ENCODE assay signal across 1 cellular context in the genomic region with DNA sequence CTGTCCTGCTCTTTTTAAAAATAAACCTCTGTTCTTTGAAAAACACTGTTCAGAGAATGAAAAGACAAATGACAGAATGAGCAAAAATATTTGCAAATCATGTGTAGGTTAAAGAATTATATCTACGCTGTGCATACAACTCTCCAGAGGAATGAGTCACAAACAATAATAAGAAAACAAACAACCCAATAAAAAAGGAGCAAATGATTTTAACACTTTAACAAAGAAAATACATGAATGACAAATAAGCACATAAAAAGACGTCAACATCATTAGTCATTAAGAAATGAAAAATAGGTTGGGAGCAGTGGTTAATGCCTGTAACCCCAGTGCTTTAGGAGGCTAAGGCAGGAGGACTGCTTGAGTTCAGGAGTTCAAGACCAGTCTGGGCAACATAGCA.
TF ChIP-seq lines count a peak whose summit lies in the region.

No MANE protein-coding gene starts in this region.

TF ChIP-seq in HEK293, 187 proteins besides CTCF, POLR2A, EP300 and RAD21 (continued from another document and continues in another):
- TF ChIP-seq ZNF529 (tag by site-specific recombination; IDR thresholded peaks at IDR 0.05; ENCODE audit: insufficient replicate concordance) (no peak), PRDM1 (tag by site-specific recombination; IDR thresholded peaks at IDR 0.05) (no peak), ZNF610 (tag by site-specific recombination; IDR thresholded peaks at IDR 0.05; ENCODE audit: borderline replicate concordance) (no peak), ZNF660 (tag by site-specific recombination; IDR thresholded peaks at IDR 0.05) (no peak), ZNF558 (tag by site-specific recombination; IDR thresholded peaks at IDR 0.05) (no peak), ZNF707 (tag by site-specific recombination; IDR thresholded peaks at IDR 0.05) (no peak), ZNF791 (tag by site-specific recombination; IDR thresholded peaks at IDR 0.05) (no peak), ZNF561 (tag by site-specific recombination; IDR thresholded peaks at IDR 0.05; ENCODE audit: borderline replicate concordance) (no peak), KLF1 (tag by site-specific recombination; IDR thresholded peaks at IDR 0.05) (no peak), ZNF169 (tag by site-specific recombination; IDR thresholded peaks at IDR 0.05) (no peak), MYNN (tag by site-specific recombination; IDR thresholded peaks at IDR 0.05; ENCODE audit: borderline replicate concordance) (no peak), SALL2 (tag by site-specific recombination; IDR thresholded peaks at IDR 0.05; ENCODE audit: borderline replicate concordance) (0 out of 2 replicates have a peak, but pooled peaks have one; percentile 47), EGR2 (tag by site-specific recombination; IDR thresholded peaks at IDR 0.05; ENCODE audit: low read depth) (no peak), ZNF202 (tag by site-specific recombination; IDR thresholded peaks at IDR 0.05; ENCODE audit: borderline replicate concordance) (no peak), TRIM28 (IDR thresholded peaks at IDR 0.05; ENCODE audit: borderline replicate concordance, low read length) (no peak), ZNF292 (tag by site-specific recombination; IDR thresholded peaks at IDR 0.05; ENCODE audit: borderline replicate concordance, low read depth) (no peak), ZEB2 (tag by site-specific recombination; IDR thresholded peaks at IDR 0.05) (peak; percentile 71), SP3 (tag by site-specific recombination; IDR thresholded peaks at IDR 0.05) (no peak), KLF7 (tag by site-specific recombination; IDR thresholded peaks at IDR 0.05; ENCODE audit: borderline replicate concordance) (no peak), ZNF544 (tag by site-specific recombination; IDR thresholded peaks at IDR 0.05) (0 out of 2 replicates have a peak, but pooled peaks have one; percentile 24), HOXC10 (CRISPR knock-in tag; IDR thresholded peaks at IDR 0.05) (no peak), ZNF114 (tag by site-specific recombination; IDR thresholded peaks at IDR 0.05) (no peak), ZNF138 (tag by site-specific recombination; IDR thresholded peaks at IDR 0.05; ENCODE audit: borderline replicate concordance) (no peak), ZNF214 (tag by site-specific recombination; IDR thresholded peaks at IDR 0.05; ENCODE audit: borderline replicate concordance) (no peak), ZBTB8A (tag by site-specific recombination; IDR thresholded peaks at IDR 0.05) (no peak), ZNF571 (tag by site-specific recombination; IDR thresholded peaks at IDR 0.05) (no peak), ZNF274 (IDR thresholded peaks at IDR 0.05; ENCODE audit: low read length) (no peak), ZNF274 (tag by site-specific recombination; IDR thresholded peaks at IDR 0.05; ENCODE audit: borderline replicate concordance) (no peak), ZNF843 (tag by site-specific recombination; IDR thresholded peaks at IDR 0.05) (no peak; the same call in 1 of the 2 replicates), ZNF658 (tag by site-specific recombination; IDR thresholded peaks at IDR 0.05) (no peak), ZNF24 (tag by site-specific recombination; IDR thresholded peaks at IDR 0.05) (peak; percentile 78; the same call in 1 of the 2 replicates), ZNF510 (tag by site-specific recombination; IDR thresholded peaks at IDR 0.05; ENCODE audit: insufficient replicate concordance) (no peak), ZFP69B (tag by site-specific recombination; IDR thresholded peaks at IDR 0.05) (no peak), ZSCAN16 (tag by site-specific recombination; IDR thresholded peaks at IDR 0.05) (no peak), ZNF654 (tag by site-specific recombination; IDR thresholded peaks at IDR 0.05; ENCODE audit: low read depth) (no peak), ZNF830 (tag by site-specific recombination; IDR thresholded peaks at IDR 0.05; ENCODE audit: low read depth) (no peak), ZNF133 (tag by site-specific recombination; IDR thresholded peaks at IDR 0.05) (no peak), ZBTB7A (tag by site-specific recombination; IDR thresholded peaks at IDR 0.05; ENCODE audit: low read depth) (no peak), ZNF623 (tag by site-specific recombination; IDR thresholded peaks at IDR 0.05) (no peak), ZNF785 (tag by site-specific recombination; IDR thresholded peaks at IDR 0.05) (no peak), ZNF776 (tag by site-specific recombination; IDR thresholded peaks at IDR 0.05; ENCODE audit: borderline replicate concordance) (no peak)
- TF ChIP-seq, protein P1, sequence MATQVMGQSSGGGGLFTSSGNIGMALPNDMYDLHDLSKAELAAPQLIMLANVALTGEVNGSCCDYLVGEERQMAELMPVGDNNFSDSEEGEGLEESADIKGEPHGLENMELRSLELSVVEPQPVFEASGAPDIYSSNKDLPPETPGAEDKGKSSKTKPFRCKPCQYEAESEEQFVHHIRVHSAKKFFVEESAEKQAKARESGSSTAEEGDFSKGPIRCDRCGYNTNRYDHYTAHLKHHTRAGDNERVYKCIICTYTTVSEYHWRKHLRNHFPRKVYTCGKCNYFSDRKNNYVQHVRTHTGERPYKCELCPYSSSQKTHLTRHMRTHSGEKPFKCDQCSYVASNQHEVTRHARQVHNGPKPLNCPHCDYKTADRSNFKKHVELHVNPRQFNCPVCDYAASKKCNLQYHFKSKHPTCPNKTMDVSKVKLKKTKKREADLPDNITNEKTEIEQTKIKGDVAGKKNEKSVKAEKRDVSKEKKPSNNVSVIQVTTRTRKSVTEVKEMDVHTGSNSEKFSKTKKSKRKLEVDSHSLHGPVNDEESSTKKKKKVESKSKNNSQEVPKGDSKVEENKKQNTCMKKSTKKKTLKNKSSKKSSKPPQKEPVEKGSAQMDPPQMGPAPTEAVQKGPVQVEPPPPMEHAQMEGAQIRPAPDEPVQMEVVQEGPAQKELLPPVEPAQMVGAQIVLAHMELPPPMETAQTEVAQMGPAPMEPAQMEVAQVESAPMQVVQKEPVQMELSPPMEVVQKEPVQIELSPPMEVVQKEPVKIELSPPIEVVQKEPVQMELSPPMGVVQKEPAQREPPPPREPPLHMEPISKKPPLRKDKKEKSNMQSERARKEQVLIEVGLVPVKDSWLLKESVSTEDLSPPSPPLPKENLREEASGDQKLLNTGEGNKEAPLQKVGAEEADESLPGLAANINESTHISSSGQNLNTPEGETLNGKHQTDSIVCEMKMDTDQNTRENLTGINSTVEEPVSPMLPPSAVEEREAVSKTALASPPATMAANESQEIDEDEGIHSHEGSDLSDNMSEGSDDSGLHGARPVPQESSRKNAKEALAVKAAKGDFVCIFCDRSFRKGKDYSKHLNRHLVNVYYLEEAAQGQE (tag by site-specific recombination; IDR thresholded peaks at IDR 0.05): no peak
- TF ChIP-seq, protein P2, sequence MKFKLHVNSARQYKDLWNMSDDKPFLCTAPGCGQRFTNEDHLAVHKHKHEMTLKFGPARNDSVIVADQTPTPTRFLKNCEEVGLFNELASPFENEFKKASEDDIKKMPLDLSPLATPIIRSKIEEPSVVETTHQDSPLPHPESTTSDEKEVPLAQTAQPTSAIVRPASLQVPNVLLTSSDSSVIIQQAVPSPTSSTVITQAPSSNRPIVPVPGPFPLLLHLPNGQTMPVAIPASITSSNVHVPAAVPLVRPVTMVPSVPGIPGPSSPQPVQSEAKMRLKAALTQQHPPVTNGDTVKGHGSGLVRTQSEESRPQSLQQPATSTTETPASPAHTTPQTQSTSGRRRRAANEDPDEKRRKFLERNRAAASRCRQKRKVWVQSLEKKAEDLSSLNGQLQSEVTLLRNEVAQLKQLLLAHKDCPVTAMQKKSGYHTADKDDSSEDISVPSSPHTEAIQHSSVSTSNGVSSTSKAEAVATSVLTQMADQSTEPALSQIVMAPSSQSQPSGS (tag by site-specific recombination; IDR thresholded peaks at IDR 0.05; ENCODE audit: low read depth): peak; percentile 52; the same call in 1 of the 2 replicates
- TF ChIP-seq, protein P3, sequence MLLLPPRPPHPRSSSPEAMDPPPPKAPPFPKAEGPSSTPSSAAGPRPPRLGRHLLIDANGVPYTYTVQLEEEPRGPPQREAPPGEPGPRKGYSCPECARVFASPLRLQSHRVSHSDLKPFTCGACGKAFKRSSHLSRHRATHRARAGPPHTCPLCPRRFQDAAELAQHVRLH (tag by site-specific recombination; IDR thresholded peaks at IDR 0.05): no peak
- TF ChIP-seq, protein P4, sequence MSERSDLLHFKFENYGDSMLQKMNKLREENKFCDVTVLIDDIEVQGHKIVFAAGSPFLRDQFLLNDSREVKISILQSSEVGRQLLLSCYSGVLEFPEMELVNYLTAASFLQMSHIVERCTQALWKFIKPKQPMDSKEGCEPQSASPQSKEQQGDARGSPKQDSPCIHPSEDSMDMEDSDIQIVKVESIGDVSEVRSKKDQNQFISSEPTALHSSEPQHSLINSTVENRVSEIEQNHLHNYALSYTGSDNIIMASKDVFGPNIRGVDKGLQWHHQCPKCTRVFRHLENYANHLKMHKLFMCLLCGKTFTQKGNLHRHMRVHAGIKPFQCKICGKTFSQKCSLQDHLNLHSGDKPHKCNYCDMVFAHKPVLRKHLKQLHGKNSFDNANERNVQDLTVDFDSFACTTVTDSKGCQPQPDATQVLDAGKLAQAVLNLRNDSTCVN (tag by site-specific recombination; optimal IDR thresholded peaks at IDR 0.05): no peak
- TF ChIP-seq, protein P5, sequence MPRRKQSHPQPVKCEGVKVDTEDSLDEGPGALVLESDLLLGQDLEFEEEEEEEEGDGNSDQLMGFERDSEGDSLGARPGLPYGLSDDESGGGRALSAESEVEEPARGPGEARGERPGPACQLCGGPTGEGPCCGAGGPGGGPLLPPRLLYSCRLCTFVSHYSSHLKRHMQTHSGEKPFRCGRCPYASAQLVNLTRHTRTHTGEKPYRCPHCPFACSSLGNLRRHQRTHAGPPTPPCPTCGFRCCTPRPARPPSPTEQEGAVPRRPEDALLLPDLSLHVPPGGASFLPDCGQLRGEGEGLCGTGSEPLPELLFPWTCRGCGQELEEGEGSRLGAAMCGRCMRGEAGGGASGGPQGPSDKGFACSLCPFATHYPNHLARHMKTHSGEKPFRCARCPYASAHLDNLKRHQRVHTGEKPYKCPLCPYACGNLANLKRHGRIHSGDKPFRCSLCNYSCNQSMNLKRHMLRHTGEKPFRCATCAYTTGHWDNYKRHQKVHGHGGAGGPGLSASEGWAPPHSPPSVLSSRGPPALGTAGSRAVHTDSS (tag by site-specific recombination; IDR thresholded peaks at IDR 0.05): no peak
- TF ChIP-seq, protein P6, sequence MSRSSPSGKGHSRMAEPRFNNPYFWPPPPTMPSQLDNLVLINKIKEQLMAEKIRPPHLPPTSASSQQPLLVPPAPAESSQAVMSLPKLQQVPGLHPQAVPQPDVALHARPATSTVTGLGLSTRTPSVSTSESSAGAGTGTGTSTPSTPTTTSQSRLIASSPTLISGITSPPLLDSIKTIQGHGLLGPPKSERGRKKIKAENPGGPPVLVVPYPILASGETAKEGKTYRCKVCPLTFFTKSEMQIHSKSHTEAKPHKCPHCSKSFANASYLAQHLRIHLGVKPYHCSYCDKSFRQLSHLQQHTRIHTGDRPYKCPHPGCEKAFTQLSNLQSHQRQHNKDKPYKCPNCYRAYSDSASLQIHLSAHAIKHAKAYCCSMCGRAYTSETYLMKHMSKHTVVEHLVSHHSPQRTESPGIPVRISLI (tag by site-specific recombination; IDR thresholded peaks at IDR 0.05): no peak
- TF ChIP-seq, protein P7, sequence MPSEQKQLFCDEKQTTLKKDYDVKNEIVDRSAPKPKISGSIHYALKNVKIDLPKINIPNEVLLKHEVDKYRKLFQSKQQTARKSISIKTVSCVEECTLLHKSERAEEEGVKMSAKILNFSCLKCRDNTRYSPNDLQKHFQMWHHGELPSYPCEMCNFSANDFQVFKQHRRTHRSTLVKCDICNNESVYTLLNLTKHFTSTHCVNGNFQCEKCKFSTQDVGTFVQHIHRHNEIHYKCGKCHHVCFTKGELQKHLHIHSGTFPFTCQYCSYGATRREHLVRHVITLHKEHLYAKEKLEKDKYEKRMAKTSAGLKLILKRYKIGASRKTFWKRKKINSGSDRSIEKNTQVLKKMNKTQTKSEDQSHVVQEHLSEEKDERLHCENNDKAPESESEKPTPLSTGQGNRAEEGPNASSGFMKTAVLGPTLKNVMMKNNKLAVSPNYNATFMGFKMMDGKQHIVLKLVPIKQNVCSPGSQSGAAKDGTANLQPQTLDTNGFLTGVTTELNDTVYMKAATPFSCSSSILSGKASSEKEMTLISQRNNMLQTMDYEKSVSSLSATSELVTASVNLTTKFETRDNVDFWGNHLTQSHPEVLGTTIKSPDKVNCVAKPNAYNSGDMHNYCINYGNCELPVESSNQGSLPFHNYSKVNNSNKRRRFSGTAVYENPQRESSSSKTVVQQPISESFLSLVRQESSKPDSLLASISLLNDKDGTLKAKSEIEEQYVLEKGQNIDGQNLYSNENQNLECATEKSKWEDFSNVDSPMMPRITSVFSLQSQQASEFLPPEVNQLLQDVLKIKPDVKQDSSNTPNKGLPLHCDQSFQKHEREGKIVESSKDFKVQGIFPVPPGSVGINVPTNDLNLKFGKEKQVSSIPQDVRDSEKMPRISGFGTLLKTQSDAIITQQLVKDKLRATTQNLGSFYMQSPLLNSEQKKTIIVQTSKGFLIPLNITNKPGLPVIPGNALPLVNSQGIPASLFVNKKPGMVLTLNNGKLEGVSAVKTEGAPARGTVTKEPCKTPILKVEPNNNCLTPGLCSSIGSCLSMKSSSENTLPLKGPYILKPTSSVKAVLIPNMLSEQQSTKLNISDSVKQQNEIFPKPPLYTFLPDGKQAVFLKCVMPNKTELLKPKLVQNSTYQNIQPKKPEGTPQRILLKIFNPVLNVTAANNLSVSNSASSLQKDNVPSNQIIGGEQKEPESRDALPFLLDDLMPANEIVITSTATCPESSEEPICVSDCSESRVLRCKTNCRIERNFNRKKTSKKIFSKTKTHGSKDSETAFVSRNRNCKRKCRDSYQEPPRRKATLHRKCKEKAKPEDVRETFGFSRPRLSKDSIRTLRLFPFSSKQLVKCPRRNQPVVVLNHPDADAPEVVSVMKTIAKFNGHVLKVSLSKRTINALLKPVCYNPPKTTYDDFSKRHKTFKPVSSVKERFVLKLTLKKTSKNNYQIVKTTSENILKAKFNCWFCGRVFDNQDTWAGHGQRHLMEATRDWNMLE (tag by site-specific recombination; conservative IDR thresholded peaks at IDR 0.05; ENCODE audit: low read depth): no peak
- TF ChIP-seq, protein P8, sequence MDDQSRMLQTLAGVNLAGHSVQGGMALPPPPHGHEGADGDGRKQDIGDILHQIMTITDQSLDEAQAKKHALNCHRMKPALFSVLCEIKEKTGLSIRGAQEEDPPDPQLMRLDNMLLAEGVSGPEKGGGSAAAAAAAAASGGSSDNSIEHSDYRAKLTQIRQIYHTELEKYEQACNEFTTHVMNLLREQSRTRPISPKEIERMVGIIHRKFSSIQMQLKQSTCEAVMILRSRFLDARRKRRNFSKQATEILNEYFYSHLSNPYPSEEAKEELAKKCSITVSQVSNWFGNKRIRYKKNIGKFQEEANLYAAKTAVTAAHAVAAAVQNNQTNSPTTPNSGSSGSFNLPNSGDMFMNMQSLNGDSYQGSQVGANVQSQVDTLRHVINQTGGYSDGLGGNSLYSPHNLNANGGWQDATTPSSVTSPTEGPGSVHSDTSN (CRISPR knock-in tag; IDR thresholded peaks at IDR 0.05): no peak
